Comparison of ENCODE assay signal across 14 cellular contexts in the genomic region with DNA sequence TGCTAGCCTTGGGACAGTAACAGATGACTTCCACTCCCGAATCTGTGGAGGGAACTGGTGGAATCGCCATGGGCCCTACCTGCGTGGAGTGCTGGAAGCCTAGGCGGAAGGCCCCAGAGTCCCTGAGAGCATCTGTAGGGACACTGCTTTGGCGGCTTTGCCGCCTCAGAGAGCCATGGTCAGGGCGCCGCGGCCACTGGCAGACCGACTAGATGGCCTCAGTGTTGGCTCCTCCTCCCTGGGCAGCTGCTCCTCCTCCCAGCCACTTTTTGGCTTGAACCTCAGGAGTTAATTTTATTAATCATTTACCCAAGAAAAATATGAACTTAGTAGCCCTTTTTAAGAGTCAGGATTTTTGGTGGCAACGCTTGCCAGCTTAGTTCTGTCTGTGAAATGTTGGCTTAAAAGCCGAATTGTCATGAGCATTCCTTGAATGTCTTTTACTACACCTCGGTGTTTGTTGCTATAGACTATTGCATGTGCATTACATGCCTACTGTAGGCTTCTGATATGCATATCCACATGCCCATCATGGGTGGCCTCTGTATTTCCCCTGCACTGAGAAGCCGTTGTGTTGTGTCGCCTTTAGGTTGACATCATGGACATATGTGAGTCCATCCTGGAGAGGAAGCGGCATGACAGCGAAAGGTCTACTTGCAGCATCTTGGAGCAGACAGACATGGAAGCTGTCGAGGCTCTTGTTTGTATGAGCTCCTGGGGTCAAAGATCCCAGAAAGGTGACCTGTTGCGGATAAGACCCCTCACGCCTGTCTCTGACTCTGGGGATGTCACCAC. TPM values are rescaled to one million over a fixed set of nuclear protein-coding genes. Genes with fewer than 3 reads are reported as not detected.
DNase-seq lines count a peak whose midpoint lies in the region; ATAC-seq and TF ChIP-seq lines count a peak whose summit lies in the region.
"Had no signal": no experiment of that assay in that cellular context is flagged by ENCODE, and none has a peak within 500 bp of the region (broad histone marks: within the 10 kb centered on the region; RNA-seq: fewer than 3 reads in every experiment).

No MANE protein-coding gene starts in this region.

- no peaks in the 10 kb centered on the region for H3K9me3 ChIP-seq in adrenal gland (replicated peaks in 1 of 3)

- no peak overlapping the region for H3K27ac Mint-ChIP-seq in stimulated activated effector memory CD8-positive, alpha-beta T cell treated with anti-CD3 and anti-CD28 coated beads, Interleukin-12 subunit alpha, Interleukin-12 subunit beta, amount 100 ng/mL, for 72 hours

- TF ChIP-seq CTCF in adrenal gland (IDR thresholded peaks at IDR 0.05), result no peak
- no peak for TF ChIP-seq CTCF in foreskin keratinocyte (conservative IDR thresholded peaks at IDR 0.05)

- DNase-seq in DMS 273 (lab: John Stamatoyannopoulos, UW; ENCODE audit: unreplicated experiment) (peak; percentile 25), DMS 273 treated with DMSO at 0.1 percent for 48 hours (lab: John Stamatoyannopoulos, UW) (no peak), adrenal gland (peak; percentile 50 to 81 (median 68)), kidney tubule cell (ENCODE audit: low spot score) (peak; percentile 68), foreskin keratinocyte (no peak), NCI-H446 treated with DMSO at 0.1 percent for 48 hours (lab: John Stamatoyannopoulos, UW) (no peak), NCI-H1048 (lab: John Stamatoyannopoulos, UW) (no peak)
- DNase-seq in stimulated activated effector memory CD8-positive, alpha-beta T cell treated with anti-CD3 and anti-CD28 coated beads, Interleukin-12 subunit alpha, Interleukin-12 subunit beta, amount 100 ng/mL, for 72 hours (ENCODE audit: low spot score in 2 of 2), result no peak
- DNase-seq: 8988T; activated T-cell treated with anti-CD3 and anti-CD28 coated beads, Interleukin-2, amount 50 U/mL, for 1 hour; cerebellar nuclear complex; NCI-H146; retina; T1000 had no signal

- no peak for ATAC-seq in stimulated activated effector memory CD8-positive, alpha-beta T cell treated with anti-CD3 and anti-CD28 coated beads, Interleukin-12 subunit alpha, Interleukin-12 subunit beta, amount 100 ng/mL, for 72 hours
- ATAC-seq in foreskin keratinocyte, result no peak

- H3K4me1 ChIP-seq in adrenal gland (replicated peaks in 1 of 2) (peaks cover 31 to 51% of the 10 kb centered on the region in 2 donors), foreskin keratinocyte (no peaks in the 10 kb centered on the region)

- H3K9me3 Mint-ChIP-seq in stimulated activated effector memory CD8-positive, alpha-beta T cell treated with anti-CD3 and anti-CD28 coated beads, Interleukin-12 subunit alpha, Interleukin-12 subunit beta, amount 100 ng/mL, for 72 hours, result no peaks in the 10 kb centered on the region

- H3K4me3 ChIP-seq in adrenal gland, result peak overlapping the region in 1 of 4 donors; percentile 94

- H3K27ac ChIP-seq in adrenal gland (peak overlapping the region; percentile 79 to 100 (median 96)), foreskin keratinocyte (no peak overlapping the region)

- peak in 1 of 2 donors; percentile 48 for TF ChIP-seq POLR2A in adrenal gland (IDR thresholded peaks at IDR 0.05)

- peak overlapping the region; percentile 82 for H3K4me3 Mint-ChIP-seq in stimulated activated effector memory CD8-positive, alpha-beta T cell treated with anti-CD3 and anti-CD28 coated beads, Interleukin-12 subunit alpha, Interleukin-12 subunit beta, amount 100 ng/mL, for 72 hours

- 52 to 68% (median 64%) methylated on average over 12 to 20 of the region's 20 CpGs for WGBS in adrenal gland, 4 donors

- H3K4me1 Mint-ChIP-seq in stimulated activated effector memory CD8-positive, alpha-beta T cell treated with anti-CD3 and anti-CD28 coated beads, Interleukin-12 subunit alpha, Interleukin-12 subunit beta, amount 100 ng/mL, for 72 hours, result peaks cover 30% of the 10 kb centered on the region

- intact Hi-C loops in adrenal gland (cut with DNase I), result loop anchor here (5.0 kb wide), 2 partner anchors 63 to 233 kb away; no protein-coding TSS in a partner anchor

- H3K27me3 ChIP-seq in adrenal gland, result no peaks in the 10 kb centered on the region
- H3K27me3 ChIP-seq in foreskin keratinocyte, result peaks cover 13% of the 10 kb centered on the region

- peaks cover 68% of the 10 kb centered on the region for H3K36me3 Mint-ChIP-seq in stimulated activated effector memory CD8-positive, alpha-beta T cell treated with anti-CD3 and anti-CD28 coated beads, Interleukin-12 subunit alpha, Interleukin-12 subunit beta, amount 100 ng/mL, for 72 hours

- H3K36me3 ChIP-seq in adrenal gland (replicated peaks in 1 of 2), result peaks cover 0 to 32% of the 10 kb centered on the region in 2 donors

RNA-seq across cellular contexts. Expression of a gene that starts 2.4 kb away (rescaled TPM):
- 10 to 100 TPM; 20.9 to 75.7 (median 29.5) TPM for total RNA-seq in adrenal gland
- 10 to 100 TPM in 1 of 3 donors, 1 to 10 TPM in 2; 6.8 to 21.5 (median 8.5) TPM for polyA plus RNA-seq in adrenal gland
- 4.7 and 6.0 TPM in 2 replicates for total RNA-seq in foreskin keratinocyte
- 1.9 and 2.1 TPM in 2 replicates for polyA plus RNA-seq in foreskin keratinocyte

RNA-seq across cellular contexts. Expression of a gene that starts 34.5 kb away (rescaled TPM):
- 1 to 10 TPM in 6 of 8 donors, under 1 TPM in 2; 0.18 to 3.6 (median 1.6) TPM for total RNA-seq in adrenal gland
- 1 to 10 TPM in 1 of 3 donors, under 1 TPM in 2; 0.05 to 1.1 (median 0.48) TPM for polyA plus RNA-seq in adrenal gland
- 0.11 and 0.20 TPM in 2 replicates for total RNA-seq in foreskin keratinocyte
- polyA plus RNA-seq in foreskin keratinocyte, result 0.14 and 0.20 TPM in 2 replicates

Comparison
In these comparisons a context has a peak if more than half of its experiments do, and no peak if none do; other contexts are left out.
1. DNase-seq: peak in DMS 273 (single experiment), adrenal gland (7 of 7) and kidney tubule cell (single experiment); none in DMS 273 treated with DMSO at 0.1 percent for 48 hours (single experiment), stimulated activated effector memory CD8-positive, alpha-beta T cell treated with anti-CD3 and anti-CD28 coated beads, Interleukin-12 subunit alpha, Interleukin-12 subunit beta, amount 100 ng/mL, for 72 hours (0 of 2), foreskin keratinocyte (0 of 2), NCI-H446 treated with DMSO at 0.1 percent for 48 hours (single experiment) and NCI-H1048 (single experiment).